Comparison of ENCODE assay signal across 12 cellular contexts in genomic region chr11:128021304-128022006, GRCh38.
A peak's percentile ranks its signal among the peaks of the same experiment; 100 is the strongest.
DNase-seq lines count a peak whose midpoint lies in the region; ATAC-seq, FAIRE-seq and TF ChIP-seq lines count a peak whose summit lies in the region.
"Had no signal": no experiment of that assay in that cellular context is flagged by ENCODE, and none has a peak within 500 bp of the region (broad histone marks: within the 10 kb centered on the region; RNA-seq: fewer than 3 reads in every experiment).

No MANE protein-coding gene starts in this region.

- H3K4me1 ChIP-seq in neural progenitor cell (no peaks in the 10 kb centered on the region), gastroesophageal sphincter (no peaks in the 10 kb centered on the region)
- H3K4me1 ChIP-seq: suprapubic skin had no signal

- no peaks in the 10 kb centered on the region for H4K20me1 ChIP-seq in neural progenitor cell (ENCODE audit: low read depth)

- no peaks in the 10 kb centered on the region for H3K9me3 Mint-ChIP-seq in brain
- peaks cover under 1% of the 10 kb centered on the region for H3K9me3 Mint-ChIP-seq in neural progenitor cell

- H3K27ac Mint-ChIP-seq in brain (peak overlapping the region in 1 of 5 experiments; percentile 52), neural progenitor cell (no peak overlapping the region)
- H3K27ac Mint-ChIP-seq: B cell had no signal

- peak; percentile 19 for ATAC-seq in HG03469 (IDR thresholded peaks at IDR 0.05; ENCODE audit: unreplicated experiment)
- ATAC-seq in HG03045 (IDR thresholded peaks at IDR 0.05; ENCODE audit: unreplicated experiment): no peak
- no peak for ATAC-seq in gastroesophageal sphincter
- ATAC-seq: sciatic nerve had no signal

- peaks cover under 1% of the 10 kb centered on the region for H3K27me3 Mint-ChIP-seq in brain
- peaks cover 2% of the 10 kb centered on the region for H3K27me3 Mint-ChIP-seq in neural progenitor cell (ENCODE audit: insufficient read depth, low read depth)

- no peaks in the 10 kb centered on the region for H3K36me3 Mint-ChIP-seq in brain
- no peaks in the 10 kb centered on the region for H3K36me3 Mint-ChIP-seq in neural progenitor cell

- H3K9ac ChIP-seq in neural progenitor cell: no peak overlapping the region

- H3K4me2 ChIP-seq in neural progenitor cell: no peak overlapping the region

- H3K9me3 ChIP-seq in neural progenitor cell (ENCODE audit: low read depth) (no peaks in the 10 kb centered on the region), gastroesophageal sphincter (no peaks in the 10 kb centered on the region)
- H3K9me3 ChIP-seq: suprapubic skin had no signal

- no peaks in the 10 kb centered on the region for H3K27me3 ChIP-seq in neural progenitor cell
- peaks cover 8% of the 10 kb centered on the region for H3K27me3 ChIP-seq in gastroesophageal sphincter
- H3K27me3 ChIP-seq: suprapubic skin had no signal

- H3K4me1 Mint-ChIP-seq in brain: no peaks in the 10 kb centered on the region
- peaks cover 14% of the 10 kb centered on the region for H3K4me1 Mint-ChIP-seq in neural progenitor cell
- H3K4me1 Mint-ChIP-seq: B cell had no signal

- no peak overlapping the region for H3K4me3 ChIP-seq in neural progenitor cell
- H3K4me3 ChIP-seq in gastroesophageal sphincter: no peak overlapping the region
- H3K4me3 ChIP-seq: suprapubic skin had no signal

- FAIRE-seq in GM19239 (lab: Jason Lieb, UNC): no peak

- DNase-seq in NCI-H524 (lab: John Stamatoyannopoulos, UW) (peak; percentile 4 to 33), NCI-H524 treated with DMSO at 0.1 percent for 48 hours (lab: John Stamatoyannopoulos, UW) (no peak), neural progenitor cell (ENCODE audit: low spot score) (peak; percentile 71), GM19239 (ENCODE audit: insufficient read length, low spot score) (no peak)
- DNase-seq: SHP77 treated with DMSO at 0.1 percent for 48 hours had no signal

- peak overlapping the region; percentile 52 for H2AFZ ChIP-seq in neural progenitor cell (replicated peaks)

- WGBS in gastroesophageal sphincter (ENCODE audit: low coverage in 1 of 2), 2 donors: 52 to 61% methylated on average over 2 to 3 of the region's 6 CpGs

- H3K27ac ChIP-seq in neural progenitor cell: no peak overlapping the region
- H3K27ac ChIP-seq in gastroesophageal sphincter: no peak overlapping the region
- H3K27ac ChIP-seq: suprapubic skin had no signal

- H3K79me2 ChIP-seq in neural progenitor cell (ENCODE audit: low read depth): no peaks in the 10 kb centered on the region

- peak; percentile 57 to 79 for TF ChIP-seq CTCF in brain (conservative IDR thresholded peaks at IDR 0.05)
- peak; percentile 79 for TF ChIP-seq CTCF in neural progenitor cell (IDR thresholded peaks at IDR 0.05)
- TF ChIP-seq CTCF in gastroesophageal sphincter (IDR thresholded peaks at IDR 0.05): peak in 1 of 4 experiments; percentile 16

- H3K36me3 ChIP-seq in neural progenitor cell (no peaks in the 10 kb centered on the region), gastroesophageal sphincter (no peaks in the 10 kb centered on the region)
- H3K36me3 ChIP-seq: suprapubic skin had no signal

- H3K4me3 Mint-ChIP-seq in brain (no peak overlapping the region), neural progenitor cell (no peak overlapping the region)
- H3K4me3 Mint-ChIP-seq: B cell had no signal

- no peak for TF ChIP-seq POLR2A in gastroesophageal sphincter (IDR thresholded peaks at IDR 0.05)

- no peak for TF ChIP-seq EP300 in gastroesophageal sphincter (IDR thresholded peaks at IDR 0.05)

- H3F3A ChIP-seq in neural progenitor cell (ENCODE audit: low read depth): no peaks in the 10 kb centered on the region

Comparison
In these comparisons a context has a peak if more than half of its experiments do, and no peak if none do; other contexts are left out.
1. DNase-seq: peak in NCI-H524 (2 of 2) and neural progenitor cell (single experiment); none in NCI-H524 treated with DMSO at 0.1 percent for 48 hours (single experiment) and GM19239 (single experiment).